Comparison of ENCODE assay signal across 26 cellular contexts in genomic region chr2:135212757-135213156, GRCh38.
DNase-seq lines count a peak whose midpoint lies in the region; ATAC-seq, FAIRE-seq and TF ChIP-seq lines count a peak whose summit lies in the region.
"Had no signal": no experiment of that assay in that cellular context is flagged by ENCODE, and none has a peak within 500 bp of the region (broad histone marks: within the 10 kb centered on the region; RNA-seq: fewer than 3 reads in every experiment).

No MANE protein-coding gene starts in this region.

- peaks cover 2% of the 10 kb centered on the region; the same call in 1 of the 3 replicates for H3K36me3 Mint-ChIP-seq in GM23338 (ENCODE audit: low read depth)
- H3K36me3 Mint-ChIP-seq: activated naive CD4-positive, alpha-beta T cell treated with anti-CD3 and anti-CD28 coated beads, Interleukin-2, amount 10 ng/mL, durations not matched to agents 7 days and 5 days had no signal

- H3K9me3 ChIP-seq in right lobe of liver (no peaks in the 10 kb centered on the region), aorta (ENCODE audit: control insufficient read depth, low read length) (peaks cover 2% of the 10 kb centered on the region)
- H3K9me3 ChIP-seq: left lung, upper lobe of right lung had no signal

- H3K27ac Mint-ChIP-seq in GM23338, result peak overlapping the region; percentile 66; the same call in 1 of the 2 replicates
- H3K27ac Mint-ChIP-seq: activated CD4-positive, alpha-beta T cell treated with anti-CD3 and anti-CD28 coated beads for 36 hours; activated naive CD4-positive, alpha-beta T cell treated with anti-CD3 and anti-CD28 coated beads, Interleukin-2, amount 10 ng/mL, durations not matched to agents 7 days and 5 days; activated T-cell treated with anti-CD3 and anti-CD28 coated beads, Interleukin-2, amount 50 U/mL, for 72 hours; nephron had no signal

- 100% methylated on average over 1 of the region's 2 CpGs for WGBS in right lobe of liver (ENCODE audit: insufficient coverage, low coverage, low lambda C conversion rate, missing lambda C conversion rate)
- 48 to 55% methylated on average over 2 of the region's 2 CpGs for WGBS in aorta, 2 donors

- H3K4me3 ChIP-seq in GM23338 (no peak overlapping the region), fibroblast of the aortic adventitia (ENCODE audit: low read depth, low read length) (no peak overlapping the region), right lobe of liver (no peak overlapping the region), aorta (ENCODE audit: low read length in 2 of 2) (no peak overlapping the region)
- H3K4me3 ChIP-seq: dorsolateral prefrontal cortex, left lung, upper lobe of right lung had no signal

- H3K4me3 Mint-ChIP-seq in GM23338, result no peak overlapping the region
- H3K4me3 Mint-ChIP-seq: activated CD4-positive, alpha-beta T cell treated with anti-CD3 and anti-CD28 coated beads for 36 hours; activated naive CD4-positive, alpha-beta T cell treated with anti-CD3 and anti-CD28 coated beads, Interleukin-2, amount 10 ng/mL, durations not matched to agents 7 days and 5 days; activated T-cell treated with anti-CD3 and anti-CD28 coated beads, Interleukin-2, amount 50 U/mL, for 72 hours; nephron had no signal

- no peaks in the 10 kb centered on the region for H3K9me3 Mint-ChIP-seq in GM23338
- H3K9me3 Mint-ChIP-seq: activated naive CD4-positive, alpha-beta T cell treated with anti-CD3 and anti-CD28 coated beads, Interleukin-2, amount 10 ng/mL, durations not matched to agents 7 days and 5 days; activated T-cell treated with anti-CD3 and anti-CD28 coated beads, Interleukin-2, amount 50 U/mL, for 72 hours; nephron had no signal

- peaks cover 18% of the 10 kb centered on the region for H3K4me1 ChIP-seq in GM23338 (ENCODE audit: insufficient read depth)
- no peaks in the 10 kb centered on the region for H3K4me1 ChIP-seq in right lobe of liver
- no peaks in the 10 kb centered on the region for H3K4me1 ChIP-seq in aorta (ENCODE audit: control insufficient read depth in 1 of 2, insufficient read depth in 2 of 2, low read length in 2 of 2)
- H3K4me1 ChIP-seq: upper lobe of right lung had no signal

- TF ChIP-seq CTCF in GM23338 (conservative IDR thresholded peaks at IDR 0.05; ENCODE audit: low read depth in 2 of 2) (no peak), fibroblast of the aortic adventitia (IDR thresholded peaks at IDR 0.05; ENCODE audit: insufficient read depth, low read length) (no peak), right lobe of liver (IDR thresholded peaks at IDR 0.05) (no peak)

- H3K27me3 ChIP-seq in GM23338 (ENCODE audit: insufficient read depth), result no peaks in the 10 kb centered on the region
- H3K27me3 ChIP-seq in right lobe of liver, result no peaks in the 10 kb centered on the region
- no peaks in the 10 kb centered on the region for H3K27me3 ChIP-seq in aorta (ENCODE audit: control insufficient read depth in 1 of 2, insufficient read depth in 2 of 2, low read length in 1 of 2)
- H3K27me3 ChIP-seq: dorsolateral prefrontal cortex, left lung, upper lobe of right lung had no signal

- no peaks in the 10 kb centered on the region for H3K79me2 ChIP-seq in GM23338 (replicated peaks; ENCODE audit: insufficient read depth)

- in situ Hi-C loops in KBM-7 (cut with MboI; ENCODE audit: low pct_unique_long_range_greater_than_20kb, low sequenced_read_pairs), result no loop called here

- no peaks in the 10 kb centered on the region for H4K20me1 ChIP-seq in GM23338 (replicated peaks; ENCODE audit: insufficient read depth)

- H3K27ac ChIP-seq in GM23338 (ENCODE audit: low read depth) (peak overlapping the region; percentile 39), right lobe of liver (no peak overlapping the region), aorta (ENCODE audit: low read depth in 1 of 2, low read length in 2 of 2) (no peak overlapping the region)
- H3K27ac ChIP-seq: dorsolateral prefrontal cortex, left lung, upper lobe of right lung had no signal

- peak overlapping the region; percentile 37 for H3K4me2 ChIP-seq in GM23338

- H3K27me3 Mint-ChIP-seq in GM23338 (ENCODE audit: insufficient read depth, low read depth, poor library complexity), result no peaks in the 10 kb centered on the region
- H3K27me3 Mint-ChIP-seq: activated CD4-positive, alpha-beta T cell treated with anti-CD3 and anti-CD28 coated beads for 36 hours; activated naive CD4-positive, alpha-beta T cell treated with anti-CD3 and anti-CD28 coated beads, Interleukin-2, amount 10 ng/mL, durations not matched to agents 7 days and 5 days had no signal

- DNase-seq in GM23338 (ENCODE audit: low spot score), result peak; percentile 53
- peak; percentile 74 for DNase-seq in NCI-H82 treated with DMSO at 0.1 percent for 48 hours (lab: John Stamatoyannopoulos, UW; ENCODE audit: unreplicated experiment)
- peak; percentile 49 for DNase-seq in fibroblast of the aortic adventitia (ENCODE audit: low read depth)
- DNase-seq in iPS-NIHi11 (ENCODE audit: low spot score), result peak; percentile 33
- no peak for DNase-seq in right lobe of liver
- DNase-seq in H54 (ENCODE audit: insufficient read length, low spot score), result no peak
- DNase-seq in KBM-7, result no peak
- DNase-seq in aorta, result no peak
- DNase-seq: ACHN; activated CD4-positive, alpha-beta T cell treated with anti-CD3 and anti-CD28 coated beads for 36 hours; activated naive CD4-positive, alpha-beta T cell treated with anti-CD3 and anti-CD28 coated beads, Interleukin-2, amount 10 ng/mL, durations not matched to agents 7 days and 5 days; activated T-cell treated with anti-CD3 and anti-CD28 coated beads, Interleukin-2, amount 50 U/mL, for 72 hours; amygdala; C1 segment of cervical spinal cord; Calu3; dorsolateral prefrontal cortex; GOT3; left lung; NCI-H1048; NCI-H1930; PC-3; SHP77 treated with DMSO at 0.1 percent for 48 hours; upper lobe of right lung had no signal

- TF ChIP-seq POLR2A in right lobe of liver (IDR thresholded peaks at IDR 0.05) (no peak), H54 (IDR thresholded peaks at IDR 0.05; ENCODE audit: low read depth, low read length) (no peak)

- peaks cover 19% of the 10 kb centered on the region for H3K4me1 Mint-ChIP-seq in GM23338
- H3K4me1 Mint-ChIP-seq: activated CD4-positive, alpha-beta T cell treated with anti-CD3 and anti-CD28 coated beads for 36 hours; activated naive CD4-positive, alpha-beta T cell treated with anti-CD3 and anti-CD28 coated beads, Interleukin-2, amount 10 ng/mL, durations not matched to agents 7 days and 5 days; nephron had no signal

- ATAC-seq in GM23338 (peak; percentile 91), right lobe of liver (no peak), aorta (ENCODE audit: low FRiP score) (no peak)
- ATAC-seq: activated CD4-positive, alpha-beta T cell treated with anti-CD3 and anti-CD28 coated beads for 36 hours; activated T-cell treated with anti-CD3 and anti-CD28 coated beads, Interleukin-2, amount 50 U/mL, for 72 hours; left lung; PC-3; upper lobe of right lung had no signal

- intact Hi-C loops in right lobe of liver (cut with DNase I), result no loop called here
- intact Hi-C loops in aorta (cut with DNase I), result no loop called here

- no peak overlapping the region for H2AFZ ChIP-seq in GM23338

- H3F3A ChIP-seq in GM23338 (replicated peaks; ENCODE audit: low read depth), result no peaks in the 10 kb centered on the region

- H3K36me3 ChIP-seq in GM23338 (ENCODE audit: insufficient read depth) (no peaks in the 10 kb centered on the region), right lobe of liver (no peaks in the 10 kb centered on the region), aorta (ENCODE audit: control insufficient read depth in 1 of 2, insufficient read depth in 2 of 2, low read length in 1 of 2) (no peaks in the 10 kb centered on the region)
- H3K36me3 ChIP-seq: left lung, upper lobe of right lung had no signal

- no peak for FAIRE-seq in H54 (lab: Jason Lieb, UNC)
- FAIRE-seq: frontal cortex, TTC549 had no signal

- no peaks in the 10 kb centered on the region for H3K9me2 ChIP-seq in GM23338 (ENCODE audit: insufficient read depth)

TF ChIP-seq in GM23338, 12 proteins besides CTCF, POLR2A, EP300 and RAD21:
- TF ChIP-seq NANOG (IDR thresholded peaks at IDR 0.05; ENCODE audit: borderline replicate concordance) (peak; percentile 46; the same call in 1 of the 2 replicates), ZNF331 (CRISPR knock-in tag; IDR thresholded peaks at IDR 0.05; ENCODE audit: low read depth) (no peak)
- TF ChIP-seq, protein P1, sequence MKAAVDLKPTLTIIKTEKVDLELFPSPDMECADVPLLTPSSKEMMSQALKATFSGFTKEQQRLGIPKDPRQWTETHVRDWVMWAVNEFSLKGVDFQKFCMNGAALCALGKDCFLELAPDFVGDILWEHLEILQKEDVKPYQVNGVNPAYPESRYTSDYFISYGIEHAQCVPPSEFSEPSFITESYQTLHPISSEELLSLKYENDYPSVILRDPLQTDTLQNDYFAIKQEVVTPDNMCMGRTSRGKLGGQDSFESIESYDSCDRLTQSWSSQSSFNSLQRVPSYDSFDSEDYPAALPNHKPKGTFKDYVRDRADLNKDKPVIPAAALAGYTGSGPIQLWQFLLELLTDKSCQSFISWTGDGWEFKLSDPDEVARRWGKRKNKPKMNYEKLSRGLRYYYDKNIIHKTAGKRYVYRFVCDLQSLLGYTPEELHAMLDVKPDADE (IDR thresholded peaks at IDR 0.05), result no peak

Comparison
In these comparisons a context has a peak if more than half of its experiments do, and no peak if none do; other contexts are left out.
1. DNase-seq: peak in GM23338 (single experiment), NCI-H82 treated with DMSO at 0.1 percent for 48 hours (single experiment), fibroblast of the aortic adventitia (single experiment) and iPS-NIHi11 (single experiment); none in right lobe of liver (0 of 3), H54 (single experiment), KBM-7 (single experiment) and aorta (0 of 2).